In genomic region chr12:45435945-45436710, GRCh38 we compare ENCODE assay signal across 15 cellular contexts.
DNase-seq lines count a peak whose midpoint lies in the region; ATAC-seq and TF ChIP-seq lines count a peak whose summit lies in the region.
"Had no signal": no experiment of that assay in that cellular context is flagged by ENCODE, and none has a peak within 500 bp of the region (broad histone marks: within the 10 kb centered on the region; RNA-seq: fewer than 3 reads in every experiment).

No MANE protein-coding gene starts in this region.

- intact Hi-C loops in natural killer cell (cut with micrococcal nuclease) (no loop called here), right cardiac atrium (cut with DNase I) (no loop called here), colonic mucosa (cut with DNase I) (no loop called here), spleen (cut with DNase I; ENCODE audit: low total_unique reads) (no loop called here)

- peaks cover 8 to 12% of the 10 kb centered on the region in 2 donors for H3K4me1 Mint-ChIP-seq in natural killer cell
- peaks cover 0 to 5% of the 10 kb centered on the region in 2 donors for H3K4me1 Mint-ChIP-seq in natural killer cell treated with Interleukin-12 subunit alpha and Interleukin-12 subunit beta and Interleukin-15 and Interleukin-18, amount 100 ng/mL, for 72 hours (ENCODE audit: low read depth in 2 of 2)

- H3K4me1 ChIP-seq in right cardiac atrium (ENCODE audit: control insufficient read depth, insufficient read depth, low read length), result peaks cover 6% of the 10 kb centered on the region
- no peaks in the 10 kb centered on the region for H3K4me1 ChIP-seq in colonic mucosa
- peaks cover 0 to 4% (median 0%) of the 10 kb centered on the region in 6 donors for H3K4me1 ChIP-seq in spleen

- WGBS in right cardiac atrium, result 84% methylated on average over 3 of the region's 3 CpGs
- WGBS in spleen, 5 donors, result 82 to 95% (median 89%) methylated on average over 3 of the region's 3 CpGs

- no peak overlapping the region for H3K4me3 Mint-ChIP-seq in natural killer cell
- H3K4me3 Mint-ChIP-seq in natural killer cell treated with Interleukin-12 subunit alpha and Interleukin-12 subunit beta and Interleukin-15 and Interleukin-18, amount 100 ng/mL, for 72 hours, result no peak overlapping the region
- H3K4me3 Mint-ChIP-seq: activated T-cell treated with anti-CD3 and anti-CD28 coated beads, Interleukin-2, amount 50 U/mL, for 4 hours had no signal

- no peak for TF ChIP-seq POLR2A in spleen (IDR thresholded peaks at IDR 0.05)

- H3K27ac ChIP-seq in right cardiac atrium (ENCODE audit: low read length), result no peak overlapping the region
- no peak overlapping the region for H3K27ac ChIP-seq in colonic mucosa
- H3K27ac ChIP-seq in spleen, result peak overlapping the region in 3 of 8 donors; percentile 2 to 30 (median 10)
- H3K27ac ChIP-seq: hepatocyte had no signal

- H3K27me3 Mint-ChIP-seq in natural killer cell (ENCODE audit: low read depth in 2 of 2), result no peaks in the 10 kb centered on the region
- no peaks in the 10 kb centered on the region for H3K27me3 Mint-ChIP-seq in natural killer cell treated with Interleukin-12 subunit alpha and Interleukin-12 subunit beta and Interleukin-15 and Interleukin-18, amount 100 ng/mL, for 72 hours

- H3K36me3 ChIP-seq in colonic mucosa (no peaks in the 10 kb centered on the region), spleen (peaks cover 0 to 25% (median 0%) of the 10 kb centered on the region in 6 donors)
- H3K36me3 ChIP-seq: MG63 had no signal

- no peak overlapping the region for H3K9ac ChIP-seq in colonic mucosa (ENCODE audit: low read depth in 2 of 2, low read length in 2 of 2)

- no peaks in the 10 kb centered on the region for H3K27me3 ChIP-seq in right cardiac atrium (ENCODE audit: control insufficient read depth, insufficient read depth)
- no peaks in the 10 kb centered on the region for H3K27me3 ChIP-seq in colonic mucosa
- no peaks in the 10 kb centered on the region for H3K27me3 ChIP-seq in spleen (replicated peaks in 1 of 7)
- H3K27me3 ChIP-seq: hepatocyte, MG63 had no signal

- no peak overlapping the region for H3K4me3 ChIP-seq in right cardiac atrium (ENCODE audit: low read length)
- H3K4me3 ChIP-seq in colonic mucosa, result no peak overlapping the region
- no peak overlapping the region for H3K4me3 ChIP-seq in spleen
- H3K4me3 ChIP-seq: hepatocyte, MG63 had no signal

- no peaks in the 10 kb centered on the region for H3K9me3 Mint-ChIP-seq in natural killer cell
- H3K9me3 Mint-ChIP-seq in natural killer cell treated with Interleukin-12 subunit alpha and Interleukin-12 subunit beta and Interleukin-15 and Interleukin-18, amount 100 ng/mL, for 72 hours, result no peaks in the 10 kb centered on the region

- H3K36me3 Mint-ChIP-seq in natural killer cell, result peaks cover 1% of the 10 kb centered on the region
- H3K36me3 Mint-ChIP-seq in natural killer cell treated with Interleukin-12 subunit alpha and Interleukin-12 subunit beta and Interleukin-15 and Interleukin-18, amount 100 ng/mL, for 72 hours, result peaks cover 1% of the 10 kb centered on the region

- TF ChIP-seq CTCF in natural killer cell (IDR thresholded peaks at IDR 0.05) (no peak), colonic mucosa (IDR thresholded peaks at IDR 0.05) (no peak), spleen (IDR thresholded peaks at IDR 0.05 in 8 of 11, conservative IDR thresholded peaks at IDR 0.05 in 3 of 11) (no peak)

- no peaks in the 10 kb centered on the region for H3K9me3 ChIP-seq in right cardiac atrium (ENCODE audit: control insufficient read depth, low read length)
- H3K9me3 ChIP-seq in colonic mucosa, result no peaks in the 10 kb centered on the region
- H3K9me3 ChIP-seq in spleen, result peaks cover 0 to 11% (median 4%) of the 10 kb centered on the region in 8 donors
- H3K9me3 ChIP-seq: MG63 had no signal

- DNase-seq in natural killer cell, result no peak
- DNase-seq in natural killer cell treated with Interleukin-12 subunit alpha and Interleukin-12 subunit beta and Interleukin-15 and Interleukin-18, amount 100 ng/mL, for 72 hours (ENCODE audit: low spot score), result no peak
- peak; percentile 31 for DNase-seq in SKM-1 treated with dmso at 0.1 percent for 144 hours (lab: John Stamatoyannopoulos, UW; ENCODE audit: unreplicated experiment)
- DNase-seq in right cardiac atrium, result peak in 1 of 3 donors; percentile 24
- no peak for DNase-seq in colonic mucosa
- no peak for DNase-seq in spleen
- DNase-seq: activated T-cell treated with anti-CD3 and anti-CD28 coated beads, Interleukin-2, amount 50 U/mL, for 4 hours; aorta; EL; MG63; NCI-H2227 treated with DMSO at 0.1 percent for 48 hours; SHP77 had no signal

- ATAC-seq in natural killer cell (peak in 2 of 3 donors; percentile 30 to 52), right cardiac atrium (peak; percentile 51 to 64), GM21515 (IDR thresholded peaks at IDR 0.05; ENCODE audit: unreplicated experiment) (no peak), GM18873 (IDR thresholded peaks at IDR 0.05; ENCODE audit: low FRiP score, unreplicated experiment) (no peak)
- no peak for ATAC-seq in natural killer cell treated with Interleukin-12 subunit alpha and Interleukin-12 subunit beta and Interleukin-15 and Interleukin-18, amount 100 ng/mL, for 72 hours
- ATAC-seq: activated T-cell treated with anti-CD3 and anti-CD28 coated beads, Interleukin-2, amount 50 U/mL, for 4 hours had no signal

- H3K27ac Mint-ChIP-seq in natural killer cell, result no peak overlapping the region
- H3K27ac Mint-ChIP-seq in natural killer cell treated with Interleukin-12 subunit alpha and Interleukin-12 subunit beta and Interleukin-15 and Interleukin-18, amount 100 ng/mL, for 72 hours, result no peak overlapping the region

Comparison
In these comparisons a context has a peak if more than half of its experiments do, and no peak if none do; other contexts are left out.
1. ATAC-seq: peak in natural killer cell (2 of 3) and right cardiac atrium (2 of 2); none in natural killer cell treated with Interleukin-12 subunit alpha and Interleukin-12 subunit beta and Interleukin-15 and Interleukin-18, amount 100 ng/mL, for 72 hours (0 of 2), GM21515 (single experiment) and GM18873 (single experiment).